8 cellular contexts compared by ENCODE assay signal in the genomic region with DNA sequence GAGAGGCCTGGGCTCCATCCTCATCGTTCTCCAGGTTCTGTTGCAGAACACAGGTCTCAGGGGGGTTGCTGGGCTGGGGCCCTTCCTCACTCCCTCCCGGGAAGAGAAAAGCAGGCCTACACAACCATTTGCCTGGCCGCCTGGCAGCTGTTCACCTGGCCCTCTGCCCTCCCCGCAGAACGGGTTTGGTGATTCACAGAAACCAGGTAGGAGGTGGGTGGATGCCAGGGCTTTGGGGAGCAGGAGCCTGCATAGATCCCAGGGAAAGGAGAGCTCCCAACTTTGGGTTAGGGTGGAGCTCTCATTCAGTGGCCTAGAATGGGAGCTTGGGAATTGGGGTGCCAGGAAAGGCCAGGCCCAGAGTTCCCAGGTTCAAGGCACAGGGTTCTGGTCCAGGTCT. TPM values are rescaled to one million over a fixed set of nuclear protein-coding genes. Genes with fewer than 3 reads are reported as not detected.
A peak's percentile ranks its signal among the peaks of the same experiment; 100 is the strongest.
DNase-seq lines count a peak whose midpoint lies in the region; ATAC-seq and TF ChIP-seq lines count a peak whose summit lies in the region.

No MANE protein-coding gene starts in this region.

- peak overlapping the region; percentile 77 for H3K9ac ChIP-seq in ES-I3 (ENCODE audit: low read depth, low read length)

- no peaks in the 10 kb centered on the region for H3K36me3 ChIP-seq in ES-I3 (ENCODE audit: insufficient read depth, low read length)
- H3K36me3 ChIP-seq in uterus: no peaks in the 10 kb centered on the region

- no peak for TF ChIP-seq POLR2A in uterus (IDR thresholded peaks at IDR 0.05)

- H3K9me3 Mint-ChIP-seq in central memory CD8-positive, alpha-beta T cell: no peaks in the 10 kb centered on the region

- peak; percentile 52 for DNase-seq in NCI-H2171 (lab: John Stamatoyannopoulos, UW)
- no peak for DNase-seq in central memory CD8-positive, alpha-beta T cell (ENCODE audit: low spot score in 2 of 2)
- peak; percentile 44 to 53 for DNase-seq in uterus
- no peak for DNase-seq in COLO829 (ENCODE audit: low spot score)

- no peaks in the 10 kb centered on the region for H3K27me3 Mint-ChIP-seq in central memory CD8-positive, alpha-beta T cell

- H3K4me1 Mint-ChIP-seq in central memory CD8-positive, alpha-beta T cell: peaks cover 31% of the 10 kb centered on the region

- H3K4me3 Mint-ChIP-seq in central memory CD8-positive, alpha-beta T cell: peak overlapping the region; percentile 86

- H3K27ac ChIP-seq in uterus: peak overlapping the region; percentile 91 to 92

- ATAC-seq in central memory CD8-positive, alpha-beta T cell (replicated peaks; ENCODE audit: extremely low read depth, poor library complexity, severe bottlenecking): no peak
- ATAC-seq in HG03135 (IDR thresholded peaks at IDR 0.05; ENCODE audit: unreplicated experiment) (no peak), HG03095 (IDR thresholded peaks at IDR 0.05; ENCODE audit: unreplicated experiment) (no peak)

- peaks cover 8% of the 10 kb centered on the region for H3K36me3 Mint-ChIP-seq in central memory CD8-positive, alpha-beta T cell (ENCODE audit: insufficient read depth)

- H3K27me3 ChIP-seq in mononuclear cell (ENCODE audit: insufficient read depth, low read length) (no peaks in the 10 kb centered on the region), uterus (no peaks in the 10 kb centered on the region)

- H3K4me1 ChIP-seq in ES-I3 (ENCODE audit: insufficient read depth, low read length) (peaks cover 3% of the 10 kb centered on the region), mononuclear cell (ENCODE audit: insufficient read depth, low read length) (peaks cover 56% of the 10 kb centered on the region), uterus (peaks cover 0 to 6% of the 10 kb centered on the region in 2 donors)

- H3K9me3 ChIP-seq in ES-I3 (ENCODE audit: control insufficient read depth, insufficient read depth, low read length) (no peaks in the 10 kb centered on the region), mononuclear cell (ENCODE audit: low read depth, low read length) (no peaks in the 10 kb centered on the region), uterus (no peaks in the 10 kb centered on the region)

- intact Hi-C loops in uterus (cut with DNase I; ENCODE audit: low total_unique reads): no loop called here

- H3K4me3 ChIP-seq in mononuclear cell (ENCODE audit: low read length) (peak overlapping the region; percentile 62), uterus (peak overlapping the region; percentile 77 to 87)

- peak overlapping the region; percentile 61 for H3K27ac Mint-ChIP-seq in central memory CD8-positive, alpha-beta T cell (ENCODE audit: low read depth)

- TF ChIP-seq CTCF in uterus (IDR thresholded peaks at IDR 0.05): no peak

RNA-seq across cellular contexts. Expression of a gene that starts 1.0 kb away (rescaled TPM):
- total RNA-seq in mononuclear cell (18.4 TPM), uterus (10 to 100 TPM in 3 of 4 donors, 1 to 10 TPM in 1; 6.9 to 59.5 (median 36.0) TPM)

RNA-seq across cellular contexts. Expression of a gene that starts 12.9 kb away (rescaled TPM):
- total RNA-seq in mononuclear cell (2.6 TPM), uterus (1 to 10 TPM in 1 of 4 donors, under 1 TPM in 1, not detected in 2; 0.67 to 1.9 TPM)

RNA-seq across cellular contexts. Expression of a gene that starts 14.8 kb away (rescaled TPM):
- 77.2 TPM for total RNA-seq in mononuclear cell
- total RNA-seq in uterus: 100 to 1,000 TPM in 1 of 4 donors, 10 to 100 TPM in 3; 52.9 to 131 (median 85.5) TPM

RNA-seq across cellular contexts. Expression of a gene that starts 15.5 kb away (rescaled TPM):
- not detected for total RNA-seq in mononuclear cell
- total RNA-seq in uterus: not detected

RNA-seq across cellular contexts. Expression of a gene that starts 24.8 kb away (rescaled TPM):
- total RNA-seq in mononuclear cell: 28.1 TPM
- total RNA-seq in uterus: 10 to 100 TPM; 34.7 to 79.2 (median 69.0) TPM

Comparison
In these comparisons a context has a peak if more than half of its experiments do, and no peak if none do; other contexts are left out.
1. DNase-seq: peak in NCI-H2171 (single experiment) and uterus (2 of 2); none in central memory CD8-positive, alpha-beta T cell (0 of 2) and COLO829 (single experiment).